In the genomic region with DNA sequence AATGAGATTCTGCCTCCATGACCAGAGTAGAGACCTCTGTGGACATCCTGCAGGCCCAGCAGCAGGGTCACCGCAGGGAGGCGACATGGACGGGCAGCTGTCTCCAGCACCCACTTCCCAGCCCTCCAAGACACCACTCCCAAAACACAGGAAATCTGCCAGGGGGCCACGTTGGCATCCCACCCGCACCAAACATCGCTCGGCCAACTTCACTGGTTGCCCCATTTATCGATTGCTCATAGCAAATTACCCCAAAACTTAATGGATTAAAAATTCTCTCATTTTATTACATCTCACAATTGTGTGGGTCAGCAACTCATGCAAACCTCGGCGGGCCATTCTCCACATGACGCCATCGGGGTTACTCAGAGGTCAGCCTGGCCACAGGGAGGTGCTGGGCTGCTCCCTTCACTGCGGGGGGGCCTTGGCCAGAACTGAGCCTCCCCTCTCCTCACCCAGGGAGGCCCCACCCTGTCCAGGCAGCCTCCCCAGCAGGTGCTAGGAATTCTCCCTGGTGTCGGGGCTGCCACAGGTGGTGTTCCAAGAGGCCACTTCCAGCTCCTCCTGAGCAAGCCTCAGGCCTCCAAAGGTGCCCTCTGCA, we compare ENCODE assay signal across 25 cellular contexts.
"Had no signal": no experiment of that assay in that cellular context is flagged by ENCODE, and none has a peak within 500 bp of the region (broad histone marks: within the 10 kb centered on the region; RNA-seq: fewer than 3 reads in every experiment).

No MANE protein-coding gene starts in this region.

- H3K27ac ChIP-seq: brain microvascular endothelial cell, coronary artery, dorsolateral prefrontal cortex, VCaP had no signal

- H3K27me3 ChIP-seq: brain microvascular endothelial cell, dorsolateral prefrontal cortex had no signal

- DNase-seq: activated CD4-positive, alpha-beta T cell treated with anti-CD3 and anti-CD28 coated beads for 1 hour; activated CD4-positive, alpha-beta T cell treated with anti-CD3 and anti-CD28 coated beads for 4 hours; activated CD4-positive, alpha-beta T cell treated with anti-CD3 and anti-CD28 coated beads, Interleukin-2, amount 10 ng/mL, durations not matched to agents 7 days and 5 days; activated CD4-positive, alpha-beta T cell treated with anti-CD3 and anti-CD28 coated beads, Interleukin-2, amount 50 U/mL, for 48 hours; activated CD8-positive, alpha-beta memory T cell treated with anti-CD3 and anti-CD28 coated beads for 24 hours; activated CD8-positive, alpha-beta T cell treated with anti-CD3 and anti-CD28 coated beads for 36 hours; activated effector memory CD4-positive, alpha-beta T cell treated with Interleukin-2 at 50 U/mL for 16 hours; activated gamma-delta T cell treated with Interleukin-2 at 50 U/mL for 16 hours; activated naive CD4-positive, alpha-beta T cell treated with anti-CD3 and anti-CD28 coated beads, Interleukin-2, amount 50 U/mL, for 16 hours; activated naive CD4-positive, alpha-beta T cell treated with Interleukin-2 at 50 U/mL for 16 hours; activated T-cell treated with anti-CD3 and anti-CD28 coated beads, Interleukin-2, amount 50 U/mL, for 4 hours; amniotic stem cell; anterior cingulate cortex; brain microvascular endothelial cell; dorsolateral prefrontal cortex; effector memory CD4-positive, alpha-beta T cell; endodermal cell; foreskin fibroblast; head of caudate nucleus; T-helper 2 cell had no signal

- H3K4me3 ChIP-seq: coronary artery, dorsolateral prefrontal cortex had no signal

- H3K36me3 ChIP-seq: brain microvascular endothelial cell had no signal

- ATAC-seq: activated CD8-positive, alpha-beta T cell treated with anti-CD3 and anti-CD28 coated beads for 36 hours; activated T-cell treated with anti-CD3 and anti-CD28 coated beads, Interleukin-2, amount 50 U/mL, for 4 hours; activated T-helper 17 cell treated with anti-CD3 and anti-CD28 coated beads, Interleukin-2, amount 50 U/mL, for 72 hours; esophagus mucosa; WTC11 had no signal
